Comparison of ENCODE assay signal across 9 cellular contexts in the genomic region with DNA sequence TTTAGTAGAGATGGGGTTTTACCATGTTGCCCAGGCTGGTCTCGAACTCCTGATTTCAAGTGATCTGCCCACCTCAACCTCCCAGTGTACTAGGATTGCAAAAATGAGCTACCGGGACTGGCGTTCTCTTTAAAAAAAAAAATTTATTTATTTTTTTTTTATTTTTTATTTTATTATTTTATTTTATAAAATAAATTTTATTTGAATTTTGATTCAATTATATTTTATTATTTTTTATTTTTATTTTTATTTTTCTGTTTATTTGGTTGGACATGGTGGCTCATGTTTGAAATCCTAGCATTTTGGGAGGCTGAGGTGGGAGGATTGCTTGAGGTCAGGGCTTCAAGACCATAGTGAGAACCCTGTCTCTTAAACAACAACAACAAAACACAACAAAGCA.
"Had no signal": no experiment of that assay in that cellular context is flagged by ENCODE, and none has a peak within 500 bp of the region (broad histone marks: within the 10 kb centered on the region; RNA-seq: fewer than 3 reads in every experiment).

No MANE protein-coding gene starts in this region.

- DNase-seq: GM23248, GOT3, H7, HFFc6, IMR-90, KG1 had no signal

- FAIRE-seq: HTR-8/SVneo, K562 had no signal

- ATAC-seq: HCT116, K562 had no signal
